8 cellular contexts compared by ENCODE assay signal in the genomic region with DNA sequence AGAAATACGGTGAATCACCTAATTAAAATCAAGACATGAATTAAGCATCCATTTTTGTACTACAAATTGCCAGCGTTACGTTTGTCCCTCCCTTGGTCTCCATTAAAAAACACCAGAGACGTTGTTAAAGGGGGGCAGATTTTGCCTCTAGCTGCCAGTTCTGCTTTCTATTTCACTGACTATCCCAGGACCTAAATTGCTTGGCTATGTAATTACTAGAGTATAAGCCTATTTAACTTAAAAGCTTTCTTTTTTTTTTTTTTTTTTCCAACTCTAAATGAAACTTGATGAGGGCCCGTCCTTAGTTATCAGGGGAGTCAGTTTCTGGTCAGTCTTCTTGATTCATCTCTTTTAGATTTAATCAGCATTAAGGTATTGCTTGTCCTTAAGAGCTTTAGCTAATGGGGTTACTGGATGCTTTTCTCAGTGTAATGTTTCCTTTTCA. TPM values are rescaled to one million over a fixed set of nuclear protein-coding genes. Genes with fewer than 3 reads are reported as not detected.
DNase-seq lines count a peak whose midpoint lies in the region; ATAC-seq, FAIRE-seq and TF ChIP-seq lines count a peak whose summit lies in the region.

No MANE protein-coding gene starts in this region.

- DNase-seq in GM10248 (ENCODE audit: extremely low spot score) (peak; percentile 31), NAMALWA (ENCODE audit: low spot score) (peak; percentile 67), GM12878 (ENCODE audit: low read depth, low spot score) (no peak), left kidney (ENCODE audit: low read depth, low spot score) (peak; percentile 57), thoracic aorta (ENCODE audit: low spot score) (no peak), activated gamma-delta T cell (lab: John Stamatoyannopoulos, UW) (no peak)

- peaks cover 41% of the 10 kb centered on the region for H3K79me2 ChIP-seq in GM12878 (ENCODE audit: control insufficient read depth, insufficient read depth, low read length)

- H3K36me3 ChIP-seq in GM12878 (ENCODE audit: control insufficient read depth in 2 of 2, insufficient read depth in 2 of 2, low read length in 1 of 2) (peaks cover 0 to 2% of the 10 kb centered on the region in 2 experiments; a peak in 1 of 4 replicates), thoracic aorta (no peaks in the 10 kb centered on the region)

- intact Hi-C loops in GM12878 (cut with micrococcal nuclease; ENCODE audit: unreplicated experiment), result loop anchor here (5.0 to 10.0 kb wide), 7 partner anchors 177 to 945 kb away; partner anchors contain the start of genes HS2ST1, SELENOF and SH3GLB1

- no peaks in the 10 kb centered on the region for H4K20me1 ChIP-seq in GM12878 (ENCODE audit: control insufficient read depth, insufficient read depth)

- no peak for TF ChIP-seq CTCF in GM10248 (IDR thresholded peaks at IDR 0.05; ENCODE audit: control extremely low read depth, extremely low read depth, low read depth, missing control alignments)
- TF ChIP-seq CTCF in GM12878 (IDR thresholded peaks at IDR 0.05 in 2 of 3, conservative IDR thresholded peaks at IDR 0.05 in 1 of 3; ENCODE audit: control insufficient read depth in 2 of 3, extremely low read depth in 1 of 3, insufficient read depth in 1 of 3, low read depth in 3 of 3, low read length in 3 of 3), result no peak
- TF ChIP-seq CTCF in thoracic aorta (IDR thresholded peaks at IDR 0.05), result no peak

- TF ChIP-seq EP300 in GM12878 (IDR thresholded peaks at IDR 0.05; ENCODE audit: borderline replicate concordance in 1 of 2, control insufficient read depth in 1 of 2, low read depth in 2 of 2, low read length in 2 of 2), result no peak

- in situ Hi-C loops in GM12878 (cut with MboI), result loop anchor here (5.0 to 10.0 kb wide), 3 partner anchors 123 to 725 kb away; no protein-coding TSS in a partner anchor

- peak; percentile 11; the same call in 2 of the 3 replicates for ATAC-seq in GM12878
- no peak for ATAC-seq in thoracic aorta (ENCODE audit: insufficient number of reproducible peaks, low FRiP score, low read depth)
- ATAC-seq in GM19455 (IDR thresholded peaks at IDR 0.05; ENCODE audit: unreplicated experiment), result no peak
- no peak for ATAC-seq in HG02678 (IDR thresholded peaks at IDR 0.05; ENCODE audit: unreplicated experiment)

- RAD21 ChIA-PET in GM12878 (lab: Charles Lee; ENCODE audit: unreplicated experiment), result interaction anchor here (0.7 to 7.9 kb wide), 10 partner anchors 11 to 851 kb away, joined by 3 to 55 read pairs (median 4); no protein-coding TSS in a partner anchor

- no peak for FAIRE-seq in GM12878 (lab: Jason Lieb, UNC)

- H3K9me3 ChIP-seq in GM12878 (replicated peaks; ENCODE audit: control insufficient read depth, insufficient read depth, low read length) (no peaks in the 10 kb centered on the region), thoracic aorta (no peaks in the 10 kb centered on the region)

- H3K4me3 ChIP-seq in GM12878 (peak overlapping the region; percentile 84), thoracic aorta (peak overlapping the region; percentile 97)

- POLR2A ChIA-PET in GM10248 (lab: Yijun Ruan, JAX), result no interaction called here
- POLR2A ChIA-PET in GM12878 (lab: Charles Lee), result interaction anchor here (0.5 to 1.2 kb wide), 10 partner anchors 14 to 1870 kb away, joined by 3 to 7 read pairs (median 4); no protein-coding TSS in a partner anchor

- H3K9ac ChIP-seq in GM12878 (ENCODE audit: control insufficient read depth, insufficient read depth, low read length), result peak overlapping the region; percentile 64

- SMC1A ChIA-PET in GM12878 (lab: Charles Lee; ENCODE audit: uncharacterized antibody, unreplicated experiment), result interaction anchor here (0.6 to 3.6 kb wide), 13 partner anchors 11 to 624 kb away, joined by 3 to 17 read pairs (median 4); no protein-coding TSS in a partner anchor

- CTCF ChIA-PET in GM10248 (lab: Yijun Ruan, JAX) (interaction anchor here (1.0 to 1.5 kb wide), 3 partner anchors 12 to 118 kb away, joined by 3 to 4 read pairs (median 3); no protein-coding TSS in a partner anchor), GM12878 (lab: Yijun Ruan, JAX) (interaction anchor here (0.7 to 3.8 kb wide), 10 partner anchors 12 to 944 kb away, joined by 3 to 13 read pairs (median 4); no protein-coding TSS in a partner anchor)

- TF ChIP-seq RAD21 in GM12878 (IDR thresholded peaks at IDR 0.05; ENCODE audit: insufficient read depth, low read depth, low read length), result no peak

- H3K27ac ChIP-seq in GM12878 (ENCODE audit: control insufficient read depth, insufficient read depth), result peak overlapping the region; percentile 65
- H3K27ac ChIP-seq in thoracic aorta, result peak overlapping the region; percentile 99

- H2AFZ ChIP-seq in GM12878 (ENCODE audit: control insufficient read depth, low read depth, low read length), result peak overlapping the region; percentile 28

- 2% methylated on average over 5 of the region's 5 CpGs for WGBS in GM12878 (ENCODE audit: insufficient coverage, insufficient replicate concordance, low lambda C conversion rate, missing lambda C conversion rate)

- peak overlapping the region; percentile 94 for H3K4me2 ChIP-seq in GM12878 (ENCODE audit: control insufficient read depth, insufficient read depth)

- no peak for TF ChIP-seq POLR2A in GM12878 (IDR thresholded peaks at IDR 0.05; ENCODE audit: low read depth, low read length)

- TSS peak; percentile 73 for BruUV-seq in GM12878 (replicated peaks; lab: Mats Ljungman, UMichigan)

- no peaks in the 10 kb centered on the region for H3K27me3 ChIP-seq in GM12878 (replicated peaks in 1 of 2; ENCODE audit: control insufficient read depth in 2 of 2, insufficient read depth in 2 of 2, low read length in 1 of 2)
- H3K27me3 ChIP-seq in thoracic aorta (replicated peaks; ENCODE audit: insufficient read depth), result no peaks in the 10 kb centered on the region

- H3K4me1 ChIP-seq in GM12878 (ENCODE audit: control insufficient read depth, insufficient read depth, low read length), result peaks cover 8% of the 10 kb centered on the region
- peaks cover 20 to 37% of the 10 kb centered on the region in 2 donors for H3K4me1 ChIP-seq in thoracic aorta (ENCODE audit: control insufficient read depth in 1 of 2, low read depth in 2 of 2)

TF ChIP-seq in GM12878, 131 proteins besides CTCF, POLR2A, EP300 and RAD21:
- TF ChIP-seq TARDBP (IDR thresholded peaks at IDR 0.05; ENCODE audit: borderline replicate concordance) (no peak), SPI1 (IDR thresholded peaks at IDR 0.05; ENCODE audit: borderline replicate concordance, insufficient read depth, low read depth, low read length) (peak; percentile 64; the same call in 1 of the 2 replicates), RCOR1 (conservative IDR thresholded peaks at IDR 0.05; ENCODE audit: low read depth, low read length) (no peak), RB1 (IDR thresholded peaks at IDR 0.05; ENCODE audit: borderline replicate concordance) (no peak), PKNOX1 (IDR thresholded peaks at IDR 0.05) (no peak), MYB (IDR thresholded peaks at IDR 0.05; ENCODE audit: borderline replicate concordance, low read depth, low read length) (no peak)
- TF ChIP-seq, protein P1, sequence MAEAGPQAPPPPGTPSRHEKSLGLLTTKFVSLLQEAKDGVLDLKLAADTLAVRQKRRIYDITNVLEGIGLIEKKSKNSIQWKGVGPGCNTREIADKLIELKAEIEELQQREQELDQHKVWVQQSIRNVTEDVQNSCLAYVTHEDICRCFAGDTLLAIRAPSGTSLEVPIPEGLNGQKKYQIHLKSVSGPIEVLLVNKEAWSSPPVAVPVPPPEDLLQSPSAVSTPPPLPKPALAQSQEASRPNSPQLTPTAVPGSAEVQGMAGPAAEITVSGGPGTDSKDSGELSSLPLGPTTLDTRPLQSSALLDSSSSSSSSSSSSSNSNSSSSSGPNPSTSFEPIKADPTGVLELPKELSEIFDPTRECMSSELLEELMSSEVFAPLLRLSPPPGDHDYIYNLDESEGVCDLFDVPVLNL (IDR thresholded peaks at IDR 0.05; ENCODE audit: low read depth, low read length), result no peak
TF ChIP-seq in GM12878: peak in this region for 1.

RNA-seq across cellular contexts. Expression of gene LMO4, which starts 1.1 kb away (rescaled TPM):
- total RNA-seq in GM12878 (2013; cell fraction: nucleolus; rRNA removed), result 8.4 and 11.3 TPM in 2 replicates
- total RNA-seq in GM12878 (2014; rRNA removed), result 22.5 and 23.4 TPM in 2 replicates
- total RNA-seq in GM12878 (2014; rRNA removed; fragmentation: Illumina TruSeq; extraction: Trizol), result 18.9 and 19.4 TPM in 2 replicates
- 27.9 and 30.8 TPM in 2 replicates for total RNA-seq in GM12878 (2021)
- polyA plus RNA-seq in GM12878 (2011; ENCODE audit: low read depth), result 13.0 TPM
- 70.5 and 76.6 TPM in 2 replicates for polyA plus RNA-seq in GM12878 (2011; rRNA removed)
- 51.7 and 62.3 TPM in 2 replicates for polyA plus RNA-seq in GM12878 (2011; cell fraction: cytosol; rRNA removed)
- polyA plus RNA-seq in GM12878 (2011; cell fraction: nucleus; rRNA removed), result 82.7 and 110 TPM in 2 replicates
- 18.6 and 23.4 TPM in 2 replicates for polyA plus RNA-seq in GM12878 (2012)
- 22.6 and 25.2 TPM in 2 replicates for polyA plus RNA-seq in GM12878 (2014; fragmentation: Illumina TruSeq; extraction: Trizol)
- 1 to 10 TPM; 3.8 to 5.7 TPM for polyA plus RNA-seq in GM12878 (2014; fragmentation: Nextera tagmentation; extraction: Ambion mirVana)
- 30.4 and 35.3 TPM in 2 replicates for polyA plus RNA-seq in GM12878 (2014; rRNA removed)
- 1 to 10 TPM; 8.4 to 8.5 TPM for polyA plus RNA-seq in GM12878 (2016; fragmentation: Nextera tagmentation; extraction: Ambion mirVana)
- polyA minus RNA-seq in GM12878 (2011; rRNA and poly(A)+ RNA removed), result 42.7 and 46.4 TPM in 2 replicates
- polyA minus RNA-seq in GM12878 (2011; cell fraction: cytosol; rRNA and poly(A)+ RNA removed), result 13.8 and 14.9 TPM in 2 replicates
- 24.2 and 34.6 TPM in 2 replicates for polyA minus RNA-seq in GM12878 (2011; cell fraction: nucleus; rRNA and poly(A)+ RNA removed)
- 10 to 100 TPM; 31.5 to 46.6 TPM for total RNA-seq in thoracic aorta

Comparison
In these comparisons a context has a peak if more than half of its experiments do, and no peak if none do; other contexts are left out.
1. DNase-seq: peak in GM10248 (single experiment), NAMALWA (single experiment) and left kidney (single experiment); none in GM12878 (single experiment), thoracic aorta (single experiment) and activated gamma-delta T cell (single experiment).